In genomic region chr19:50237493-50237892, GRCh38 we compare ENCODE assay signal across 11 cellular contexts. TPM values are rescaled to one million over a fixed set of nuclear protein-coding genes. Genes with fewer than 3 reads are reported as not detected.
DNase-seq lines count a peak whose midpoint lies in the region; ATAC-seq, FAIRE-seq and TF ChIP-seq lines count a peak whose summit lies in the region.
"Not testable (repeated sequence)": the region's sequence is repeated elsewhere in the genome, so short reads cannot be mapped to it uniquely, and the experiment has no call there.
"Had no signal": no experiment of that assay in that cellular context is flagged by ENCODE, and none has a peak within 500 bp of the region (broad histone marks: within the 10 kb centered on the region; RNA-seq: fewer than 3 reads in every experiment).

No MANE protein-coding gene starts in this region.

- DNase-seq in GM12864 (ENCODE audit: low read depth); GM12878 (ENCODE audit: low read depth, low spot score); left ventricle myocardium inferior; psoas muscle: not testable (repeated sequence)
- DNase-seq in Karpas-422 = peak; percentile 76
- DNase-seq in NCI-H2196 (lab: John Stamatoyannopoulos, UW; ENCODE audit: unreplicated experiment) = peak; percentile 55

- not testable (repeated sequence) for H3K36me3 ChIP-seq in Karpas-422 (ENCODE audit: insufficient read depth, low read length); GM12878 (ENCODE audit: control insufficient read depth in 2 of 2, insufficient read depth in 2 of 2, low read length in 1 of 2); left ventricle myocardium inferior
- peaks cover 0 to 17% of the 10 kb centered on the region in 2 donors for H3K36me3 ChIP-seq in psoas muscle (ENCODE audit: insufficient read depth in 1 of 2, low read depth in 1 of 2)

- H3K4me2 ChIP-seq in Karpas-422 (ENCODE audit: low read depth, low read length, poor library complexity, severe bottlenecking); GM12878 (ENCODE audit: control insufficient read depth, insufficient read depth): not testable (repeated sequence)

- SMC1A ChIA-PET in GM12878 (lab: Charles Lee; ENCODE audit: uncharacterized antibody, unreplicated experiment) = not testable (repeated sequence)

- TF ChIP-seq POLR2A in GM12878 (IDR thresholded peaks at IDR 0.05; ENCODE audit: low read depth, low read length) = not testable (repeated sequence)

- H4K20me1 ChIP-seq in Karpas-422 (ENCODE audit: insufficient read depth, low read depth, low read length); GM12878 (ENCODE audit: control insufficient read depth, insufficient read depth): not testable (repeated sequence)

- H3K9ac ChIP-seq in Karpas-422 (ENCODE audit: low read length); GM12878 (ENCODE audit: control insufficient read depth, insufficient read depth, low read length): not testable (repeated sequence)

- H3K79me2 ChIP-seq in Karpas-422 (ENCODE audit: low read length); GM12878 (ENCODE audit: control insufficient read depth, insufficient read depth, low read length): not testable (repeated sequence)

- not testable (repeated sequence) for TF ChIP-seq EP300 in GM12878 (IDR thresholded peaks at IDR 0.05; ENCODE audit: borderline replicate concordance in 1 of 2, control insufficient read depth in 1 of 2, low read depth in 2 of 2, low read length in 2 of 2)

- in situ Hi-C loops in GM12878 (cut with MboI) = not testable (repeated sequence)

- not testable (repeated sequence) for H3K9me2 ChIP-seq in Karpas-422 (replicated peaks; ENCODE audit: insufficient read depth, low read length)

- ATAC-seq in GM12878, psoas muscle: not testable (repeated sequence)

- H3K9me3 ChIP-seq in Karpas-422 (ENCODE audit: low read length); GM12878 (replicated peaks; ENCODE audit: control insufficient read depth, insufficient read depth, low read length); left ventricle myocardium inferior (replicated peaks); psoas muscle: not testable (repeated sequence)

- CTCF ChIA-PET in GM12878 (lab: Yijun Ruan, JAX) = interaction anchor here (0.6 to 2.2 kb wide), 8 partner anchors 9 to 224 kb away, joined by 3 to 8 read pairs (median 4); no protein-coding TSS in a partner anchor

- 16% methylated on average over 11 of the region's 11 CpGs for WGBS in GM12878 (ENCODE audit: insufficient coverage, insufficient replicate concordance, low lambda C conversion rate, missing lambda C conversion rate)
- 45 to 52% (median 48%) methylated on average over 11 of the region's 11 CpGs for WGBS in psoas muscle, 3 donors

- H2AFZ ChIP-seq in Karpas-422 (ENCODE audit: low read length); GM12878 (ENCODE audit: control insufficient read depth, low read depth, low read length): not testable (repeated sequence)

- not testable (repeated sequence) for FAIRE-seq in GM12878 (lab: Jason Lieb, UNC)

- RAD21 ChIA-PET in GM12878 (lab: Charles Lee; ENCODE audit: unreplicated experiment) = interaction anchor here (1.1 to 1.5 kb wide), 2 partner anchors 10 to 225 kb away, joined by 3 to 4 read pairs; no protein-coding TSS in a partner anchor

- BruUV-seq in GM12878 (replicated peaks; lab: Mats Ljungman, UMichigan) = not testable (repeated sequence)

- TF ChIP-seq CTCF in GM12864 (IDR thresholded peaks at IDR 0.05; ENCODE audit: low read depth, low read length, missing control alignments) (peak; percentile 37), VCaP (conservative IDR thresholded peaks at IDR 0.05) (peak; percentile 46), GM12878 (IDR thresholded peaks at IDR 0.05 in 2 of 3, conservative IDR thresholded peaks at IDR 0.05 in 1 of 3; ENCODE audit: control insufficient read depth in 2 of 3, extremely low read depth in 1 of 3, insufficient read depth in 1 of 3, low read depth in 3 of 3, low read length in 3 of 3) (peak in 2 of 3 experiments; percentile 13 to 26; a peak in 3 of 6 replicates), left ventricle myocardium inferior (IDR thresholded peaks at IDR 0.05; ENCODE audit: borderline replicate concordance) (peak; percentile 15), psoas muscle (IDR thresholded peaks at IDR 0.05) (peak; percentile 13)

- not testable (repeated sequence) for H3K27me3 ChIP-seq in Karpas-422 (ENCODE audit: low read length); GM12878 (replicated peaks in 1 of 2; ENCODE audit: control insufficient read depth in 2 of 2, insufficient read depth in 2 of 2, low read length in 1 of 2); left ventricle myocardium inferior (ENCODE audit: low read depth); psoas muscle (ENCODE audit: insufficient read depth in 3 of 3, low read length in 2 of 3)

- intact Hi-C loops in GM12878 (cut with micrococcal nuclease; ENCODE audit: unreplicated experiment); left ventricle myocardium inferior (cut with micrococcal nuclease): not testable (repeated sequence)
- intact Hi-C loops in psoas muscle (cut with DNase I) = loop anchor here in 1 of 2 donors (10.0 kb wide), 1 partner anchor 93 kb away; no protein-coding TSS in a partner anchor

- POLR2A ChIA-PET in GM12878 (lab: Charles Lee) = interaction anchor here (0.7 kb wide), 1 partner anchor 35 kb away, joined by 4 read pairs; no protein-coding TSS in a partner anchor

- not testable (repeated sequence) for H3K27ac ChIP-seq in Karpas-422 (ENCODE audit: low read length); GM12878 (ENCODE audit: control insufficient read depth, insufficient read depth)
- H3K27ac ChIP-seq in VCaP = peak overlapping the region; percentile 13; the same call in 1 of the 2 replicates
- H3K27ac ChIP-seq in left ventricle myocardium inferior (replicated peaks) = peak overlapping the region; percentile 16
- peak overlapping the region; percentile 9 for H3K27ac ChIP-seq in psoas muscle

- not testable (repeated sequence) for H3K4me1 ChIP-seq in Karpas-422 (ENCODE audit: low read length); GM12878 (ENCODE audit: control insufficient read depth, insufficient read depth, low read length)
- H3K4me1 ChIP-seq in left ventricle myocardium inferior (peaks cover 27% of the 10 kb centered on the region), psoas muscle (peaks cover 25% of the 10 kb centered on the region)

- TF ChIP-seq RAD21 in GM12878 (IDR thresholded peaks at IDR 0.05; ENCODE audit: insufficient read depth, low read depth, low read length) = 0 out of 2 replicates have a peak, but pooled peaks have one; percentile 27

- not testable (repeated sequence) for H3K4me3 ChIP-seq in GM12864 (ENCODE audit: low read depth, low read length); Karpas-422 (ENCODE audit: low read length); GM12878; left ventricle myocardium inferior; psoas muscle

RNA-seq across cellular contexts. Expression of gene MYH14, which starts 34.1 kb away (rescaled TPM):
- total RNA-seq in Karpas-422 (2014; rRNA removed; shearing (Covaris generic); ENCODE audit: low replicate concordance) = not detected in 2 replicates
- 0.08 TPM in 1 of 2 replicates, not detected in the other for total RNA-seq in GM12878 (2013; cell fraction: nucleolus; rRNA removed)
- 0.06 and 0.22 TPM in 2 replicates for total RNA-seq in GM12878 (2014; rRNA removed)
- total RNA-seq in GM12878 (2014; rRNA removed; fragmentation: Illumina TruSeq; extraction: Trizol) = 0.05 and 0.09 TPM in 2 replicates
- total RNA-seq in GM12878 (2021) = 0.27 and 0.69 TPM in 2 replicates
- 0.07 TPM for polyA plus RNA-seq in GM12878 (2011; ENCODE audit: low read depth)
- 0.09 and 0.19 TPM in 2 replicates for polyA plus RNA-seq in GM12878 (2011; rRNA removed)
- polyA plus RNA-seq in GM12878 (2011; cell fraction: cytosol; rRNA removed) = 0.23 and 0.27 TPM in 2 replicates
- polyA plus RNA-seq in GM12878 (2011; cell fraction: nucleus; rRNA removed) = 0.19 and 0.38 TPM in 2 replicates
- polyA plus RNA-seq in GM12878 (2012) = 0.20 and 0.32 TPM in 2 replicates
- 0.12 TPM in 1 of 2 replicates, not detected in the other for polyA plus RNA-seq in GM12878 (2014; fragmentation: Illumina TruSeq; extraction: Trizol)
- polyA plus RNA-seq in GM12878 (2014; fragmentation: Nextera tagmentation; extraction: Ambion mirVana) = not detected
- polyA plus RNA-seq in GM12878 (2014; rRNA removed) = 0.23 and 0.29 TPM in 2 replicates
- polyA plus RNA-seq in GM12878 (2016; fragmentation: Nextera tagmentation; extraction: Ambion mirVana) = not detected
- polyA minus RNA-seq in GM12878 (2011; rRNA and poly(A)+ RNA removed) = 0.57 and 0.80 TPM in 2 replicates
- polyA minus RNA-seq in GM12878 (2011; cell fraction: cytosol; rRNA and poly(A)+ RNA removed) = 0.31 TPM in 1 of 2 replicates, not detected in the other
- 0.24 and 0.29 TPM in 2 replicates for polyA minus RNA-seq in GM12878 (2011; cell fraction: nucleus; rRNA and poly(A)+ RNA removed)
- 115 TPM for total RNA-seq in left ventricle myocardium inferior
- 100 to 1,000 TPM; 164 to 298 (median 192) TPM for total RNA-seq in psoas muscle
- 100 to 1,000 TPM in 1 of 3 donors, 10 to 100 TPM in 2; 55.4 to 154 (median 93.1) TPM for polyA plus RNA-seq in psoas muscle
- total RNA-seq: activated CD8-positive, alpha-beta memory T cell treated with anti-CD3 and anti-CD28 coated beads, Interleukin-2, amount 10 ng/mL, durations not matched to agents 7 days and 5 days; activated T-helper 2 cell treated with anti-CD3 and anti-CD28 coated beads, Interferon-gamma antibody, Interleukin-2, Interleukin-4, amounts not matched to agents 10 μg/mL and 5 μg/mL and 100 μg/mL, durations not matched to agents 14 hours and 24 hours and 36 hours; M059J had no signal
- polyA plus RNA-seq: neural cell had no signal

Comparison
In these comparisons a context has a peak if more than half of its experiments do, and no peak if none do; other contexts are left out.
1. RNA of gene MYH14, which starts 34.1 kb away (total RNA-seq): 164 to 298 TPM in psoas muscle and 115 TPM in left ventricle myocardium inferior (single experiment); 0.05 to 0.69 TPM in GM12878 and not detected in Karpas-422; every median in the first group is over 10 times any median in the second.
2. Peak in every context shown above with its lines, with median percentiles within 50 percentile points of each other: CTCF ChIP-seq.